8 cellular contexts compared by ENCODE assay signal in genomic region chr10:67779455-67780205, GRCh38. TPM values are rescaled to one million over a fixed set of nuclear protein-coding genes. Genes with fewer than 3 reads are reported as not detected.
DNase-seq lines count a peak whose midpoint lies in the region; ATAC-seq and TF ChIP-seq lines count a peak whose summit lies in the region.

No MANE protein-coding gene starts in this region.

- 2% methylated on average over 4 of the region's 4 CpGs for WGBS in liver

- peak; percentile 78 for DNase-seq in AG08395 (ENCODE audit: low spot score)
- DNase-seq in NCI-H345 (lab: John Stamatoyannopoulos, UW): peak; percentile 64
- DNase-seq in activated CD4-positive, alpha-beta T cell treated with anti-CD3 and anti-CD28 coated beads for 1 hour: peak; percentile 48
- DNase-seq in stimulated activated CD4-positive, alpha-beta T cell treated with anti-CD3 and anti-CD28 coated beads, TNF-alpha, amount 100 ng/mL, for 48 hours (ENCODE audit: low read depth in 3 of 3): peak; percentile 34 to 72 (median 41)

- H3K36me3 ChIP-seq in liver (ENCODE audit: control insufficient read depth in 4 of 4, insufficient read depth in 3 of 4, low read depth in 1 of 4, low read length in 3 of 4): no peaks in the 10 kb centered on the region

- H3K4me3 ChIP-seq in liver (ENCODE audit: low read depth in 1 of 3, low read length in 3 of 3): no peak overlapping the region

- H3K9me3 ChIP-seq in liver (ENCODE audit: control insufficient read depth in 4 of 4, low read length in 3 of 4): no peaks in the 10 kb centered on the region

- H3K27me3 ChIP-seq in liver (ENCODE audit: control insufficient read depth in 4 of 4, insufficient read depth in 4 of 4, low read length in 3 of 4): no peaks in the 10 kb centered on the region

- TF ChIP-seq CTCF in liver (IDR thresholded peaks at IDR 0.05; ENCODE audit: low read depth, low read length, missing input control): peak; percentile 79

- H3K9ac ChIP-seq in liver (ENCODE audit: low read depth in 1 of 2, low read length in 2 of 2): no peak overlapping the region

- H3K4me1 ChIP-seq in liver (ENCODE audit: control insufficient read depth in 4 of 4, insufficient read depth in 4 of 4, low read length in 3 of 4): no peaks in the 10 kb centered on the region

- ATAC-seq in GM18517 (IDR thresholded peaks at IDR 0.05; ENCODE audit: unreplicated experiment) (peak; percentile 31), HG03135 (IDR thresholded peaks at IDR 0.05; ENCODE audit: unreplicated experiment) (peak; percentile 36)

- TF ChIP-seq RAD21 in liver (IDR thresholded peaks at IDR 0.05): peak; percentile 95

- H3K27ac ChIP-seq in cingulate gyrus (ENCODE audit: low read depth, low read length) (peak overlapping the region; percentile 70), liver (ENCODE audit: low read depth in 1 of 2, low read length in 2 of 2) (no peak overlapping the region)

TF ChIP-seq in liver, 16 proteins besides CTCF, POLR2A, EP300 and RAD21:
- no peak for TF ChIP-seq NR2F2 (IDR thresholded peaks at IDR 0.05)
- no peak for TF ChIP-seq FOXA2 (IDR thresholded peaks at IDR 0.05)
- no peak for TF ChIP-seq YY1 (IDR thresholded peaks at IDR 0.05)
- no peak for TF ChIP-seq HNF4A (conservative IDR thresholded peaks at IDR 0.05)
- TF ChIP-seq HNF4G (IDR thresholded peaks at IDR 0.05): no peak
- no peak for TF ChIP-seq REST (IDR thresholded peaks at IDR 0.05)
- TF ChIP-seq EGR1 (IDR thresholded peaks at IDR 0.05; ENCODE audit: low read depth in 2 of 2): no peak
- TF ChIP-seq RXRA (IDR thresholded peaks at IDR 0.05): no peak
- TF ChIP-seq TAF1 (conservative IDR thresholded peaks at IDR 0.05): no peak
- no peak for TF ChIP-seq ZBTB33 (IDR thresholded peaks at IDR 0.05)
- TF ChIP-seq MAX (IDR thresholded peaks at IDR 0.05): no peak
- no peak for TF ChIP-seq GABPA (IDR thresholded peaks at IDR 0.05 in 1 of 2, conservative IDR thresholded peaks at IDR 0.05 in 1 of 2)
- no peak for TF ChIP-seq FOXA1 (IDR thresholded peaks at IDR 0.05)
- no peak for TF ChIP-seq JUND (IDR thresholded peaks at IDR 0.05)

RNA-seq across cellular contexts. Expression of gene DNAJC12, which starts 58.4 kb away (rescaled TPM):
- 10 to 100 TPM; 16.4 to 35.7 TPM for total RNA-seq in liver
- 10 to 100 TPM; 29.8 to 51.3 TPM for polyA plus RNA-seq in liver
